ENCODE assay signal across 16 cellular contexts in the genomic region with DNA sequence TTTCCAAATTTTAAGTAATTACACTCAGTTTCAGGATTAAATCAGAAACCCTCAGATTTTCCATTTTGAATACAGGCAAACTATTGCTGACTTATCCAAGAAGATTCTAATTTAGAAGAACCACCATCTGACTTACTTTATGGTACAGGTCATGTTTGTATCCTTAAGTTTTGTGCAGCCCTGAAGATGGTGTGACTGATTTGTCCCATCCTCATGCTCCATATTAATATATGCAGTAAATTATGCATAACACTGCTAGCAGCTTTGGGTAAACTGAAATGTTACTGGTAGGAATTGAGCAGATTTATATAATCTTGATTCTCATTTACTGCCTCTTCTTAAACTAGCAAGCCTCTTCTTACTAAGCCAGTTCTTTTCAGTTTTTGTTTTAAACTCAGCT. TPM values are rescaled to one million over a fixed set of nuclear protein-coding genes. Genes with fewer than 3 reads are reported as not detected.
A peak's percentile ranks its signal among the peaks of the same experiment; 100 is the strongest.
DNase-seq lines count a peak whose midpoint lies in the region; ATAC-seq lines count a peak whose summit lies in the region.
"Had no signal": no experiment of that assay in that cellular context is flagged by ENCODE, and none has a peak within 500 bp of the region (broad histone marks: within the 10 kb centered on the region; RNA-seq: fewer than 3 reads in every experiment).

No MANE protein-coding gene starts in this region.

- peak; percentile 82 for ATAC-seq in activated CD4-positive, alpha-beta T cell treated with anti-CD3 and anti-CD28 coated beads for 36 hours
- ATAC-seq in GM19372 (IDR thresholded peaks at IDR 0.05; ENCODE audit: low read depth, unreplicated experiment) = peak; percentile 3
- ATAC-seq in natural killer cell treated with Interleukin-12 subunit alpha and Interleukin-12 subunit beta and Interleukin-15 and Interleukin-18, amount 100 ng/mL, for 72 hours = peak; percentile 40 to 42
- ATAC-seq: A549, left colon, pancreas had no signal

- POLR2A ChIA-PET in activated CD4-positive, alpha-beta T cell treated with anti-CD3 and anti-CD28 coated beads for 36 hours (lab: Charles Lee) = interaction anchor here (0.9 kb wide), 2 partner anchors 11 to 24 kb away, joined by 4 to 5 read pairs; no protein-coding TSS in a partner anchor
- POLR2A ChIA-PET in activated CD4-positive, alpha-beta memory T cell treated with anti-CD3 and anti-CD28 coated beads for 36 hours (lab: Charles Lee) = interaction anchor here (0.8 to 3.7 kb wide), 8 partner anchors 10 to 25 kb away, joined by 3 to 32 read pairs (median 6); partner anchors contain the start of gene MEX3C

- no peak overlapping the region for H3K4me3 ChIP-seq in SJCRH30
- H3K4me3 ChIP-seq: A549, pancreas had no signal

- CTCF ChIA-PET in activated CD4-positive, alpha-beta T cell treated with anti-CD3 and anti-CD28 coated beads for 36 hours (lab: Charles Lee) = interaction anchor here (0.9 to 2.0 kb wide), 7 partner anchors 12 to 62 kb away, joined by 3 to 8 read pairs (median 3); no protein-coding TSS in a partner anchor
- CTCF ChIA-PET in activated CD4-positive, alpha-beta memory T cell treated with anti-CD3 and anti-CD28 coated beads for 36 hours (lab: Charles Lee) = interaction anchor here (0.7 to 0.9 kb wide), 2 partner anchors 11 to 62 kb away, joined by 3 read pairs; no protein-coding TSS in a partner anchor

- H3K4me1 ChIP-seq in SJCRH30 = peaks cover 2% of the 10 kb centered on the region; the same call in 1 of the 2 replicates
- H3K4me1 ChIP-seq: A549, pancreas had no signal

- DNase-seq in activated CD4-positive, alpha-beta T cell treated with anti-CD3 and anti-CD28 coated beads for 36 hours = no peak
- DNase-seq in activated CD4-positive, alpha-beta T cell treated with anti-CD3 and anti-CD28 coated beads, Interleukin-2, amount 50 U/mL, for 1 hour = no peak
- no peak for DNase-seq in activated CD4-positive, alpha-beta memory T cell treated with anti-CD3 and anti-CD28 coated beads for 36 hours
- DNase-seq in natural killer cell treated with Interleukin-12 subunit alpha and Interleukin-12 subunit beta and Interleukin-15 and Interleukin-18, amount 100 ng/mL, for 72 hours (ENCODE audit: low spot score) = no peak
- no peak for DNase-seq in HUDEP-2 (lab: John Stamatoyannopoulos, UW; ENCODE audit: unreplicated experiment in 76 of 76)
- no peak for DNase-seq in SJCRH30
- no peak for DNase-seq in NOMO-1 (lab: John Stamatoyannopoulos, UW; ENCODE audit: unreplicated experiment in 2 of 2)
- DNase-seq: activated CD8-positive, alpha-beta memory T cell treated with anti-CD3 and anti-CD28 coated beads, Interleukin-2, amount 50 U/mL, for 4 hours; DMS79; left colon; NCI-H1092 treated with DMSO at 0.1 percent for 48 hours; NCI-H748 treated with DMSO at 0.1 percent for 48 hours; pancreas had no signal

- no peaks in the 10 kb centered on the region for H3K27me3 ChIP-seq in SJCRH30
- H3K27me3 ChIP-seq: pancreas had no signal

- peaks cover 31% of the 10 kb centered on the region for H3K36me3 Mint-ChIP-seq in activated CD4-positive, alpha-beta T cell treated with anti-CD3 and anti-CD28 coated beads for 36 hours (ENCODE audit: low read depth)
- H3K36me3 Mint-ChIP-seq in activated CD4-positive, alpha-beta memory T cell treated with anti-CD3 and anti-CD28 coated beads for 36 hours = peaks cover 23% of the 10 kb centered on the region
- H3K36me3 Mint-ChIP-seq in natural killer cell treated with Interleukin-12 subunit alpha and Interleukin-12 subunit beta and Interleukin-15 and Interleukin-18, amount 100 ng/mL, for 72 hours = peaks cover 24% of the 10 kb centered on the region

- H3K36me3 ChIP-seq in SJCRH30 = peaks cover 39% of the 10 kb centered on the region

- H3K27ac Mint-ChIP-seq in activated CD4-positive, alpha-beta T cell treated with anti-CD3 and anti-CD28 coated beads for 36 hours = peak overlapping the region; percentile 92
- H3K27ac Mint-ChIP-seq in activated CD4-positive, alpha-beta memory T cell treated with anti-CD3 and anti-CD28 coated beads for 36 hours = peak overlapping the region; percentile 97
- H3K27ac Mint-ChIP-seq in natural killer cell treated with Interleukin-12 subunit alpha and Interleukin-12 subunit beta and Interleukin-15 and Interleukin-18, amount 100 ng/mL, for 72 hours = peak overlapping the region; percentile 98 to 99
- H3K27ac Mint-ChIP-seq: type B pancreatic cell had no signal

- peak overlapping the region; percentile 64 for H3K4me3 Mint-ChIP-seq in activated CD4-positive, alpha-beta T cell treated with anti-CD3 and anti-CD28 coated beads for 36 hours
- peak overlapping the region; percentile 50 for H3K4me3 Mint-ChIP-seq in activated CD4-positive, alpha-beta memory T cell treated with anti-CD3 and anti-CD28 coated beads for 36 hours
- H3K4me3 Mint-ChIP-seq in natural killer cell treated with Interleukin-12 subunit alpha and Interleukin-12 subunit beta and Interleukin-15 and Interleukin-18, amount 100 ng/mL, for 72 hours = peak overlapping the region; percentile 80
- H3K4me3 Mint-ChIP-seq: type B pancreatic cell had no signal

- H3K27ac ChIP-seq in SJCRH30 = no peak overlapping the region
- H3K27ac ChIP-seq: A549, pancreas had no signal

- no peaks in the 10 kb centered on the region for H3K9me3 ChIP-seq in SJCRH30 (replicated peaks)
- H3K9me3 ChIP-seq: A549, pancreas had no signal

- H3K9me3 Mint-ChIP-seq in activated CD4-positive, alpha-beta T cell treated with anti-CD3 and anti-CD28 coated beads for 36 hours (ENCODE audit: low read depth) = no peaks in the 10 kb centered on the region
- no peaks in the 10 kb centered on the region for H3K9me3 Mint-ChIP-seq in activated CD4-positive, alpha-beta memory T cell treated with anti-CD3 and anti-CD28 coated beads for 36 hours
- no peaks in the 10 kb centered on the region for H3K9me3 Mint-ChIP-seq in natural killer cell treated with Interleukin-12 subunit alpha and Interleukin-12 subunit beta and Interleukin-15 and Interleukin-18, amount 100 ng/mL, for 72 hours
- H3K9me3 Mint-ChIP-seq: type B pancreatic cell had no signal

- intact Hi-C loops in activated CD4-positive, alpha-beta T cell treated with anti-CD3 and anti-CD28 coated beads for 36 hours (cut with DNase I, micrococcal nuclease) = loop anchor here (1.0 to 2.0 kb wide), 5 partner anchors 9 to 63 kb away; partner anchors contain the start of gene MEX3C (in 2 of the 2)
- intact Hi-C loops in activated CD4-positive, alpha-beta memory T cell treated with anti-CD3 and anti-CD28 coated beads for 36 hours (cut with micrococcal nuclease) = loop anchor here (1.0 to 5.0 kb wide), 8 partner anchors 12 to 199 kb away; partner anchors contain the start of gene SMAD4

- H3K4me1 Mint-ChIP-seq in activated CD4-positive, alpha-beta T cell treated with anti-CD3 and anti-CD28 coated beads for 36 hours = peaks cover 63% of the 10 kb centered on the region
- peaks cover 67% of the 10 kb centered on the region for H3K4me1 Mint-ChIP-seq in activated CD4-positive, alpha-beta memory T cell treated with anti-CD3 and anti-CD28 coated beads for 36 hours (ENCODE audit: low read depth)
- peaks cover 75 to 87% of the 10 kb centered on the region in 2 donors for H3K4me1 Mint-ChIP-seq in natural killer cell treated with Interleukin-12 subunit alpha and Interleukin-12 subunit beta and Interleukin-15 and Interleukin-18, amount 100 ng/mL, for 72 hours (ENCODE audit: low read depth in 2 of 2)

- no peaks in the 10 kb centered on the region for H3K27me3 Mint-ChIP-seq in activated CD4-positive, alpha-beta T cell treated with anti-CD3 and anti-CD28 coated beads for 36 hours
- no peaks in the 10 kb centered on the region for H3K27me3 Mint-ChIP-seq in activated CD4-positive, alpha-beta memory T cell treated with anti-CD3 and anti-CD28 coated beads for 36 hours
- H3K27me3 Mint-ChIP-seq in natural killer cell treated with Interleukin-12 subunit alpha and Interleukin-12 subunit beta and Interleukin-15 and Interleukin-18, amount 100 ng/mL, for 72 hours = no peaks in the 10 kb centered on the region
- H3K27me3 Mint-ChIP-seq: type B pancreatic cell had no signal

RNA-seq across cellular contexts. Expression of gene MEX3C, which starts 25.9 kb away (rescaled TPM):
- 10 to 100 TPM; 46.7 to 66.9 TPM for total RNA-seq in activated CD4-positive, alpha-beta T cell treated with anti-CD3 and anti-CD28 coated beads for 36 hours
- 10 to 100 TPM; 56.6 to 61.5 TPM for total RNA-seq in activated CD4-positive, alpha-beta memory T cell treated with anti-CD3 and anti-CD28 coated beads for 36 hours
- total RNA-seq in natural killer cell treated with Interleukin-12 subunit alpha and Interleukin-12 subunit beta and Interleukin-15 and Interleukin-18, amount 100 ng/mL, for 72 hours = 100 to 1,000 TPM in 1 of 2 donors, 10 to 100 TPM in 1; 91.8 to 174 TPM
- total RNA-seq in SJCRH30 (2014; rRNA removed; shearing (Covaris generic)) = 68.2 and 68.4 TPM in 2 replicates

Comparison
In these comparisons a context has a peak if more than half of its experiments do, and no peak if none do; other contexts are left out.
1. ATAC-seq: peak in every context shown above with its lines; median percentile 82 in activated CD4-positive, alpha-beta T cell treated with anti-CD3 and anti-CD28 coated beads for 36 hours; 41 in natural killer cell treated with Interleukin-12 subunit alpha and Interleukin-12 subunit beta and Interleukin-15 and Interleukin-18, amount 100 ng/mL, for 72 hours; 3 in GM19372.